Comparison of ENCODE assay signal across 26 cellular contexts in the genomic region with DNA sequence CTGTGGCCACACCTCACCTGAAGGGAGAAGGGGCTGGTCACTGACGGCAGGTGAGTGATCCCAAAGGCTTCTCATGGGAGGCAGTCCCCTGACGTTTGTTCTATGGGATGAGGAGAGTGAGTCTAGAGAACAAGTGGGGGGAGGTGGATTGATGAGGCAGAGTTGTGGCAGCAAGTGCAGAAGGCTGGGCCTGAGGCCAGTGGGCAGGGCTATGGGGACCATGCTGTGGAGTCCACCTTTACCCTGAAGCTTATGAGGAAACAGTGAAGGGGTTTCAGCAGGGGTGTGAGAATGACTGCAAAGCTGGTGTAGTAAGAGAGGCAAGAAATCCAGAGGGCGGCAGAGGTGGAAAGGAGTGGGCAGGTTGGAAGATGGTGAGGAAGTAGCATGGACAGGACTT.
"Had no signal": no experiment of that assay in that cellular context is flagged by ENCODE, and none has a peak within 500 bp of the region (broad histone marks: within the 10 kb centered on the region; RNA-seq: fewer than 3 reads in every experiment).

No MANE protein-coding gene starts in this region.

- H3K79me2 ChIP-seq: parathyroid adenoma had no signal

- H3K27ac ChIP-seq: lower lobe of right lung, neutrophil, parathyroid adenoma, right atrium auricular region, right lobe of liver, tibial nerve, upper lobe of left lung, vagina had no signal

- DNase-seq: hippocampal formation; kidney glomerular epithelial cell; left cardiac atrium; left ventricle myocardium superior; lower lobe of right lung; mammary epithelial cell; mesenchymal stem cell; naive thymus-derived CD8-positive, alpha-beta T cell; occipital lobe; right lobe of liver; stimulated activated CD4-positive, alpha-beta T cell treated with anti-CD3 and anti-CD28 coated beads, Interleukin-1b, Interleukin-23, amount 100 ng/mL, for 48 hours; stimulated activated CD4-positive, alpha-beta T cell treated with anti-CD3 and anti-CD28 coated beads, Interleukin-2, amount 100 ng/mL, for 48 hours; stimulated activated CD4-positive, alpha-beta T cell treated with anti-CD3 and anti-CD28 coated beads, Interleukin-4, amount 100 ng/mL, for 4 hours; stimulated activated CD8-positive, alpha-beta memory T cell treated with anti-CD3 and anti-CD28 coated beads, Interleukin-4, amount 100 ng/mL, for 48 hours; stimulated activated naive CD4-positive, alpha-beta T cell treated with Interleukin-2 at 50 U/mL for 16 hours; stimulated activated naive CD8-positive, alpha-beta T cell treated with anti-CD3 and anti-CD28 coated beads, Interleukin-15, amount 100 ng/mL, for 72 hours; substantia nigra; upper lobe of left lung had no signal

- H3K4me1 ChIP-seq: lower lobe of right lung, parathyroid adenoma, right lobe of liver, upper lobe of left lung had no signal

- ATAC-seq: left cardiac atrium; left lobe of liver; left ventricle myocardium superior; naive thymus-derived CD8-positive, alpha-beta T cell; right lobe of liver; stimulated activated memory B cell treated with anti-CD40 and anti-IgM and Interleukin-4, amounts not matched to agents 10 μg/mL and 1 μg/mL and 100 μg/mL, for 72 hours had no signal

- H3K9ac ChIP-seq: parathyroid adenoma had no signal

- H3K9me3 ChIP-seq: lower lobe of right lung, neutrophil, right atrium auricular region, right lobe of liver, tibial nerve, upper lobe of left lung, vagina had no signal

- H2AFZ ChIP-seq: parathyroid adenoma had no signal

- H3K4me3 ChIP-seq: lower lobe of right lung, right atrium auricular region, right lobe of liver, smooth muscle cell, tibial nerve, upper lobe of left lung, vagina had no signal

- H3K27me3 ChIP-seq: right atrium auricular region, right lobe of liver, tibial nerve, upper lobe of left lung, vagina had no signal

- H3K4me2 ChIP-seq: smooth muscle cell had no signal

- H3K36me3 ChIP-seq: lower lobe of right lung, neutrophil, right atrium auricular region, right lobe of liver, tibial nerve, upper lobe of left lung, vagina had no signal
